10 cellular contexts compared by ENCODE assay signal in the genomic region with DNA sequence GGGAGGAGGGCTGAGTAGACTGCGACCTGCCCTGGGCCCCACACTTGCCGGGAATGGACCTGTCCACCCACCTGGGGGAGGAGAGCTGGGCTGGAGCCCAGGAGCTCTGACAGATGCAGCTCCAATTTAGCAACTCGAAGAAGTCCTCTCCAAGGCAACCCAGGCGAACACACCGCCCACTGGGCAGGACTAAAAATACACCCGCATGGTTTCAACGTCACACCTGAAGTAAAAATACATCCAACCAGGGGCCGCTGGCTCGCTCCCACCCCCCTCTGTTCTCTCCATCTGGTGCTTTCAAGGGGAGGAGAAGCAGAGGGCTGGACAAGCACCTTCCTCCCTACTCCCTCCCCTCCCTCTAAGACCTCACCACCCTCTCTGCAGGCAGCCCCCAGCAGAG.
A peak's percentile ranks its signal among the peaks of the same experiment; 100 is the strongest.
DNase-seq lines count a peak whose midpoint lies in the region; ATAC-seq, FAIRE-seq and TF ChIP-seq lines count a peak whose summit lies in the region.
"Had no signal": no experiment of that assay in that cellular context is flagged by ENCODE, and none has a peak within 500 bp of the region (broad histone marks: within the 10 kb centered on the region; RNA-seq: fewer than 3 reads in every experiment).

No MANE protein-coding gene starts in this region.

- RAD21 ChIA-PET in GM12878 (lab: Charles Lee; ENCODE audit: unreplicated experiment): interaction anchor here (1.0 to 7.8 kb wide), 5 partner anchors 16 to 304 kb away, joined by 5 to 343 read pairs (median 8); no protein-coding TSS in a partner anchor

- ATAC-seq in GM12878: peak; percentile 45

- peaks cover 0 to 1% of the 10 kb centered on the region in 2 experiments; a peak in 3 of 4 replicates for H3K27me3 ChIP-seq in GM12878 (replicated peaks in 1 of 2; ENCODE audit: control insufficient read depth in 2 of 2, insufficient read depth in 2 of 2, low read length in 1 of 2)
- H3K27me3 ChIP-seq in sigmoid colon: no peaks in the 10 kb centered on the region
- H3K27me3 ChIP-seq in PC-9 (ENCODE audit: insufficient read depth, low read depth): peaks cover 96% of the 10 kb centered on the region

- H4K20me1 ChIP-seq in GM12878 (ENCODE audit: control insufficient read depth, insufficient read depth) (no peaks in the 10 kb centered on the region), PC-9 (ENCODE audit: insufficient read depth) (no peaks in the 10 kb centered on the region)

- H3F3A ChIP-seq in PC-9 (ENCODE audit: insufficient read depth, low read depth): no peaks in the 10 kb centered on the region

- H3K27me3 Mint-ChIP-seq in activated naive CD4-positive, alpha-beta T cell treated with anti-CD3 and anti-CD28 coated beads, Interleukin-2, amount 10 ng/mL, durations not matched to agents 7 days and 5 days: peaks cover 49% of the 10 kb centered on the region

- no peak overlapping the region for H3K27ac Mint-ChIP-seq in activated naive CD4-positive, alpha-beta T cell treated with anti-CD3 and anti-CD28 coated beads, Interleukin-2, amount 10 ng/mL, durations not matched to agents 7 days and 5 days

- TF ChIP-seq CTCF in GM12878 (IDR thresholded peaks at IDR 0.05 in 2 of 3, conservative IDR thresholded peaks at IDR 0.05 in 1 of 3; ENCODE audit: control insufficient read depth in 2 of 3, extremely low read depth in 1 of 3, insufficient read depth in 1 of 3, low read depth in 3 of 3, low read length in 3 of 3) (no peak), sigmoid colon (IDR thresholded peaks at IDR 0.05) (no peak), PC-9 (conservative IDR thresholded peaks at IDR 0.05) (no peak)

- no peak overlapping the region for H3K9ac ChIP-seq in GM12878 (ENCODE audit: control insufficient read depth, insufficient read depth, low read length)

- peak; percentile 13 for DNase-seq in M059J (ENCODE audit: low read depth)
- DNase-seq in GM12878 (ENCODE audit: low read depth, low spot score): no peak
- peak; percentile 13 to 57 for DNase-seq in hippocampal formation (lab: John Stamatoyannopoulos, UW)
- DNase-seq in sigmoid colon: peak; percentile 67
- DNase-seq in stimulated activated CD4-positive, alpha-beta T cell treated with anti-CD3 and anti-CD28 coated beads, Interleukin-12 subunit alpha, Interleukin-12 subunit beta, amount 100 ng/mL, for 4 hours: no peak
- no peak for DNase-seq in CD1c-positive myeloid dendritic cell (ENCODE audit: extremely low spot score)
- DNase-seq in activated naive CD4-positive, alpha-beta T cell treated with anti-CD3 and anti-CD28 coated beads, Interleukin-2, amount 10 ng/mL, durations not matched to agents 7 days and 5 days: no peak
- DNase-seq in PC-9: no peak
- DNase-seq: Calu3, midbrain had no signal

- no peaks in the 10 kb centered on the region for H3K36me3 ChIP-seq in GM12878 (ENCODE audit: control insufficient read depth in 2 of 2, insufficient read depth in 2 of 2, low read length in 1 of 2)
- no peaks in the 10 kb centered on the region for H3K36me3 ChIP-seq in sigmoid colon
- no peaks in the 10 kb centered on the region for H3K36me3 ChIP-seq in PC-9 (ENCODE audit: low read depth)

- no peak for TF ChIP-seq RAD21 in GM12878 (IDR thresholded peaks at IDR 0.05; ENCODE audit: insufficient read depth, low read depth, low read length)

- H3K27ac ChIP-seq in GM12878 (ENCODE audit: control insufficient read depth, insufficient read depth) (no peak overlapping the region), sigmoid colon (peak overlapping the region in 2 of 4 donors; percentile 23 to 71), PC-9 (no peak overlapping the region)

- FAIRE-seq in GM12878 (lab: Jason Lieb, UNC): no peak

- H3K9me2 ChIP-seq in PC-9 (ENCODE audit: insufficient read depth): no peaks in the 10 kb centered on the region

- H3K36me3 Mint-ChIP-seq in activated naive CD4-positive, alpha-beta T cell treated with anti-CD3 and anti-CD28 coated beads, Interleukin-2, amount 10 ng/mL, durations not matched to agents 7 days and 5 days: no peaks in the 10 kb centered on the region

- intact Hi-C loops in GM12878 (cut with micrococcal nuclease; ENCODE audit: unreplicated experiment): no loop called here
- intact Hi-C loops in sigmoid colon (cut with DNase I): no loop called here
- intact Hi-C loops in PC-9 (cut with micrococcal nuclease; ENCODE audit: unreplicated experiment): no loop called here

- H3K4me2 ChIP-seq in GM12878 (ENCODE audit: control insufficient read depth, insufficient read depth): no peak overlapping the region; the same call in 1 of the 2 replicates
- H3K4me2 ChIP-seq in PC-9: no peak overlapping the region

- SMC1A ChIA-PET in GM12878 (lab: Charles Lee; ENCODE audit: uncharacterized antibody, unreplicated experiment): interaction anchor here (1.0 to 6.8 kb wide), 4 partner anchors 16 to 28 kb away, joined by 5 to 250 read pairs (median 29); no protein-coding TSS in a partner anchor

- H2AFZ ChIP-seq in GM12878 (ENCODE audit: control insufficient read depth, low read depth, low read length): no peak overlapping the region
- no peak overlapping the region for H2AFZ ChIP-seq in PC-9

- H3K9me3 Mint-ChIP-seq in activated naive CD4-positive, alpha-beta T cell treated with anti-CD3 and anti-CD28 coated beads, Interleukin-2, amount 10 ng/mL, durations not matched to agents 7 days and 5 days: no peaks in the 10 kb centered on the region

- no peaks in the 10 kb centered on the region for H3K79me2 ChIP-seq in GM12878 (ENCODE audit: control insufficient read depth, insufficient read depth, low read length)
- H3K79me2 ChIP-seq in PC-9 (ENCODE audit: low read depth): no peaks in the 10 kb centered on the region

- in situ Hi-C loops in GM12878 (cut with MboI): no loop called here

- H3K4me3 ChIP-seq in GM12878: no peak overlapping the region
- H3K4me3 ChIP-seq in sigmoid colon: peak overlapping the region in 1 of 4 donors; percentile 8
- H3K4me3 ChIP-seq in PC-9: no peak overlapping the region

- no peaks in the 10 kb centered on the region for H3K4me1 ChIP-seq in GM12878 (ENCODE audit: control insufficient read depth, insufficient read depth, low read length)
- peaks cover 0 to 18% (median 16%) of the 10 kb centered on the region in 4 donors for H3K4me1 ChIP-seq in sigmoid colon
- H3K4me1 ChIP-seq in PC-9 (replicated peaks; ENCODE audit: insufficient read depth): no peaks in the 10 kb centered on the region

- H3K9me3 ChIP-seq in GM12878 (replicated peaks; ENCODE audit: control insufficient read depth, insufficient read depth, low read length) (no peaks in the 10 kb centered on the region), sigmoid colon (no peaks in the 10 kb centered on the region), PC-9 (ENCODE audit: insufficient read depth, low read depth) (no peaks in the 10 kb centered on the region)

- WGBS in GM12878 (ENCODE audit: insufficient coverage, insufficient replicate concordance, low lambda C conversion rate, missing lambda C conversion rate): 20% methylated on average over 9 of the region's 9 CpGs
- WGBS in sigmoid colon, 2 donors: 31 to 48% methylated on average over 9 of the region's 9 CpGs

- CTCF ChIA-PET in GM12878 (lab: Yijun Ruan, JAX): interaction anchor here (1.0 to 6.5 kb wide), 6 partner anchors 10 to 30 kb away, joined by 3 to 108 read pairs (median 14); no protein-coding TSS in a partner anchor
- CTCF ChIA-PET in activated naive CD4-positive, alpha-beta T cell treated with anti-CD3 and anti-CD28 coated beads, Interleukin-2, amount 10 ng/mL, durations not matched to agents 7 days and 5 days (lab: Charles Lee): no interaction called here
- CTCF ChIA-PET in PC-9 (lab: Charles Lee): no interaction called here

- TF ChIP-seq POLR2A in GM12878 (IDR thresholded peaks at IDR 0.05; ENCODE audit: low read depth, low read length) (no peak), sigmoid colon (IDR thresholded peaks at IDR 0.05) (no peak)

- H3K4me1 Mint-ChIP-seq in activated naive CD4-positive, alpha-beta T cell treated with anti-CD3 and anti-CD28 coated beads, Interleukin-2, amount 10 ng/mL, durations not matched to agents 7 days and 5 days: no peaks in the 10 kb centered on the region

- no TSS peak for BruUV-seq in GM12878 (replicated peaks; lab: Mats Ljungman, UMichigan)
- no TSS peak for BruUV-seq in PC-9 (replicated peaks; lab: Mats Ljungman, UMichigan)

- POLR2A ChIA-PET in GM12878 (lab: Charles Lee) (interaction anchor here (1.2 to 7.1 kb wide), 5 partner anchors 13 to 23 kb away, joined by 3 to 121 read pairs (median 20); no protein-coding TSS in a partner anchor), PC-9 (lab: Charles Lee; ENCODE audit: unreplicated experiment) (no interaction called here)

- TF ChIP-seq EP300 in GM12878 (IDR thresholded peaks at IDR 0.05; ENCODE audit: borderline replicate concordance in 1 of 2, control insufficient read depth in 1 of 2, low read depth in 2 of 2, low read length in 2 of 2) (no peak), sigmoid colon (IDR thresholded peaks at IDR 0.05) (no peak)

- H3K4me3 Mint-ChIP-seq in activated naive CD4-positive, alpha-beta T cell treated with anti-CD3 and anti-CD28 coated beads, Interleukin-2, amount 10 ng/mL, durations not matched to agents 7 days and 5 days: no peak overlapping the region

TF ChIP-seq in GM12878, 131 proteins besides CTCF, POLR2A, EP300 and RAD21:
- TF ChIP-seq JUND (IDR thresholded peaks at IDR 0.05; ENCODE audit: low read depth, low read length): no peak
- peak; percentile 22 for TF ChIP-seq MEF2B (IDR thresholded peaks at IDR 0.05; ENCODE audit: partially characterized antibody, poor library complexity, severe bottlenecking)
- no peak for TF ChIP-seq BMI1 (IDR thresholded peaks at IDR 0.05; ENCODE audit: borderline replicate concordance)
- TF ChIP-seq BACH1 (IDR thresholded peaks at IDR 0.05; ENCODE audit: borderline replicate concordance): no peak
- no peak for TF ChIP-seq SIX5 (IDR thresholded peaks at IDR 0.05; ENCODE audit: low read depth, low read length, severe bottlenecking)

Comparison
In these comparisons a context has a peak if more than half of its experiments do, and no peak if none do; other contexts are left out.
1. DNase-seq: peak in M059J (single experiment), hippocampal formation (2 of 2) and sigmoid colon (single experiment); none in GM12878 (single experiment), stimulated activated CD4-positive, alpha-beta T cell treated with anti-CD3 and anti-CD28 coated beads, Interleukin-12 subunit alpha, Interleukin-12 subunit beta, amount 100 ng/mL, for 4 hours (single experiment), CD1c-positive myeloid dendritic cell (single experiment), activated naive CD4-positive, alpha-beta T cell treated with anti-CD3 and anti-CD28 coated beads, Interleukin-2, amount 10 ng/mL, durations not matched to agents 7 days and 5 days (single experiment) and PC-9 (0 of 2).